In the genomic region with DNA sequence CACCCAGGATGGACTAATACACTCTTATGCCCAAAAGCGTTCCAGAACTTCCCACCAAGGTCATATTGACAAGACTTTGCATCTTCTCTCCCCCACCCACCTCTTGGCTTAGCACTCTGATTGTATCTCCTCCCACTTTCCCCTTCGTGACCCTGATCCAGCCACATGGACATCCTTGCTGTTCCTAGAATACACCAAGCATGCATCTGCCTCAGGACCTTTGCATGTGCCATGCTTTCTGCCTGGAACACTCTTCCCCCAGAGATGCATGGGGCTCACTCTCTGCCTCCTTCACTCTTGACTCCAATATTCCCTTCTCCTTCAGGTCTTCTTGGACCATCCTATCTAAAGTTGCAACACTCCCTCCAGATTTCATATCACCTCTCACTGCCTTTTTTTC, we compare ENCODE assay signal across 24 cellular contexts. TPM values are rescaled to one million over a fixed set of nuclear protein-coding genes. Genes with fewer than 3 reads are reported as not detected.
"Had no signal": no experiment of that assay in that cellular context is flagged by ENCODE, and none has a peak within 500 bp of the region (broad histone marks: within the 10 kb centered on the region; RNA-seq: fewer than 3 reads in every experiment).

No MANE protein-coding gene starts in this region.

- H3K36me3 ChIP-seq: esophagus squamous epithelium, gastroesophageal sphincter, left ventricle myocardium inferior, lower lobe of right lung, neural progenitor cell, ovary, right atrium auricular region had no signal

- H3K27me3 ChIP-seq: ovary, right atrium auricular region had no signal

- H3K4me3 Mint-ChIP-seq: effector memory CD8-positive, alpha-beta T cell; immature natural killer cell; natural killer cell treated with Interleukin-12 subunit alpha and Interleukin-12 subunit beta and Interleukin-15 and Interleukin-18, amount 100 ng/mL, for 72 hours; neural progenitor cell had no signal

- ATAC-seq: effector memory CD8-positive, alpha-beta T cell; gastroesophageal sphincter; left cardiac atrium; lower lobe of right lung; natural killer cell treated with Interleukin-12 subunit alpha and Interleukin-12 subunit beta and Interleukin-15 and Interleukin-18, amount 100 ng/mL, for 72 hours had no signal

- H3K4me3 ChIP-seq: esophagus squamous epithelium, gastroesophageal sphincter, left ventricle myocardium inferior, lower lobe of right lung, neural progenitor cell, ovary, right atrium auricular region had no signal

- H3K4me2 ChIP-seq: neural progenitor cell had no signal

- DNase-seq: cortex of kidney; effector memory CD8-positive, alpha-beta T cell; esophagus squamous epithelium; foreskin fibroblast; glutamatergic neuron; immature natural killer cell; left cardiac atrium; left ventricle myocardium inferior; lower lobe of right lung; mesenchymal stem cell; midbrain; nucleus accumbens; ovary; small intestine; stimulated activated CD4-positive, alpha-beta T cell treated with anti-CD3 and anti-CD28 coated beads, Interleukin-12 subunit alpha, Interleukin-12 subunit beta, amount 100 ng/mL, for 4 hours; stimulated activated naive CD4-positive, alpha-beta T cell treated with Interleukin-2 at 50 U/mL for 16 hours; trophoblast cell had no signal

- H3K36me3 Mint-ChIP-seq: natural killer cell treated with Interleukin-12 subunit alpha and Interleukin-12 subunit beta and Interleukin-15 and Interleukin-18, amount 100 ng/mL, for 72 hours; neural progenitor cell had no signal

- H3K9ac ChIP-seq: neural progenitor cell had no signal

- H3K4me1 ChIP-seq: esophagus squamous epithelium, gastroesophageal sphincter, left ventricle myocardium inferior, neural progenitor cell, right atrium auricular region had no signal

- H3K27ac ChIP-seq: epithelial cell of prostate, esophagus squamous epithelium, gastroesophageal sphincter, left ventricle myocardium inferior, lower lobe of right lung, neural progenitor cell, ovary, right atrium auricular region had no signal

- H3K9me3 ChIP-seq: esophagus squamous epithelium, gastroesophageal sphincter, left ventricle myocardium inferior, lower lobe of right lung, ovary, right atrium auricular region had no signal

- H3K27ac Mint-ChIP-seq: effector memory CD8-positive, alpha-beta T cell; immature natural killer cell; natural killer cell treated with Interleukin-12 subunit alpha and Interleukin-12 subunit beta and Interleukin-15 and Interleukin-18, amount 100 ng/mL, for 72 hours; neural progenitor cell had no signal

- H3K9me3 Mint-ChIP-seq: effector memory CD8-positive, alpha-beta T cell had no signal

- H3K4me1 Mint-ChIP-seq: neural progenitor cell had no signal

- H2AFZ ChIP-seq: neural progenitor cell had no signal

RNA-seq across cellular contexts. Expression of a gene that starts 16.2 kb away (rescaled TPM):
- polyA plus RNA-seq: keratinocyte had no signal

RNA-seq across cellular contexts. Expression of a gene that starts 34.4 kb away (rescaled TPM):
- total RNA-seq: lower lobe of right lung had no signal

RNA-seq across cellular contexts. Expression of a gene that starts 41.9 kb away (rescaled TPM):
- total RNA-seq: gastroesophageal sphincter; left cardiac atrium; left ventricle myocardium inferior; natural killer cell treated with Interleukin-12 subunit alpha and Interleukin-12 subunit beta and Interleukin-15 and Interleukin-18, amount 100 ng/mL, for 72 hours; right atrium auricular region; urinary bladder had no signal
- polyA plus RNA-seq: keratinocyte, urinary bladder had no signal
